Comparison of ENCODE assay signal across 16 cellular contexts in the genomic region with DNA sequence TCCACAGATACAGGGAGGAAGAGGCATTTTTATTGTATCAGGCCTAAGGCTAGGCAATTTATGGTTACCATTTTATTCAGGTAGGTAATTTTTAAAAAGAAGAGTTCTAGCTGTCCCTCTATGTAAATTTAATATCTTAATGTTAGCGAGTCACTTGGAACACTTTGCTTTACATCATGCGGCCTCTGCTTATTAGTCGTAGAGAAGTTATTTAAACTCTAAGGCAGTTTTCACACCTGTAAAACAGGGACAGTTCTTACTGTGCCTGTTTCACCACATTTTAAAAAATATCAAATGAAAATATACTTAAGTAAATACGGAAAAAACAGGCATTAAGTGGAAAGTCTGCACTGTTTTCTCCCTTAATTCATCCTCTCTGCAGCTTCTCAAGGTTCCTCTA.
DNase-seq lines count a peak whose midpoint lies in the region; ATAC-seq, FAIRE-seq and TF ChIP-seq lines count a peak whose summit lies in the region.
"Had no signal": no experiment of that assay in that cellular context is flagged by ENCODE, and none has a peak within 500 bp of the region (broad histone marks: within the 10 kb centered on the region; RNA-seq: fewer than 3 reads in every experiment).

No MANE protein-coding gene starts in this region.

- CTCF ChIA-PET in MCF 10A (lab: Yijun Ruan, JAX) (interaction anchor here (1.0 to 1.1 kb wide), 2 partner anchors 11 to 45 kb away, joined by 3 to 4 read pairs; no protein-coding TSS in a partner anchor), mammary epithelial cell (lab: Charles Lee; ENCODE audit: low non-redundant PET) (no interaction called here)

- no peak overlapping the region for H3K4me3 ChIP-seq in mammary epithelial cell (replicated peaks in 1 of 3; ENCODE audit: insufficient read depth in 1 of 3, low read depth in 2 of 3, low read length in 3 of 3)
- no peak overlapping the region for H3K4me3 ChIP-seq in KMS-11 (IDR thresholded peaks at IDR 0.05; ENCODE audit: insufficient read depth, low read depth, low read length)
- no peak overlapping the region for H3K4me3 ChIP-seq in bronchial epithelial cell (ENCODE audit: low read depth, low read length)
- no peak overlapping the region for H3K4me3 ChIP-seq in left lung

- H4K20me1 ChIP-seq in mammary epithelial cell (ENCODE audit: insufficient read depth, low read length) (no peaks in the 10 kb centered on the region), KMS-11 (ENCODE audit: insufficient read depth) (no peaks in the 10 kb centered on the region)

- BruUV-seq in MCF 10A (replicated peaks; lab: Mats Ljungman, UMichigan), result no TSS peak
- no TSS peak for BruUV-seq in mammary epithelial cell (replicated peaks; lab: Mats Ljungman, UMichigan)

- no peaks in the 10 kb centered on the region for H3K9me3 ChIP-seq in mammary epithelial cell (replicated peaks; ENCODE audit: insufficient read depth, low read length)
- no peaks in the 10 kb centered on the region for H3K9me3 ChIP-seq in left lung

- POLR2A ChIA-PET in MCF 10A (lab: Yijun Ruan, JAX), result interaction anchor here (1.5 kb wide), 1 partner anchor 30 kb away, joined by 3 read pairs; no protein-coding TSS in a partner anchor

- H3K4me2 ChIP-seq in mammary epithelial cell (ENCODE audit: insufficient read depth, low read depth, low read length), result no peak overlapping the region
- peak overlapping the region; percentile 20; the same call in 1 of the 2 replicates for H3K4me2 ChIP-seq in KMS-11

- no peak for ATAC-seq in left lung
- ATAC-seq in stimulated activated memory B cell treated with anti-CD40 and anti-IgM and Interleukin-4, amounts not matched to agents 10 μg/mL and 1 μg/mL and 100 μg/mL, for 72 hours, result no peak

- no peaks in the 10 kb centered on the region for H3K27me3 Mint-ChIP-seq in MCF 10A (ENCODE audit: insufficient read depth, unreplicated experiment)
- H3K27me3 Mint-ChIP-seq in stimulated activated memory B cell treated with anti-CD40 and anti-IgM and Interleukin-4, amounts not matched to agents 10 μg/mL and 1 μg/mL and 100 μg/mL, for 72 hours, result no peaks in the 10 kb centered on the region

- peaks cover 73% of the 10 kb centered on the region for H3K36me3 Mint-ChIP-seq in MCF 10A (ENCODE audit: insufficient read depth, unreplicated experiment)
- peaks cover 41% of the 10 kb centered on the region for H3K36me3 Mint-ChIP-seq in stimulated activated memory B cell treated with anti-CD40 and anti-IgM and Interleukin-4, amounts not matched to agents 10 μg/mL and 1 μg/mL and 100 μg/mL, for 72 hours

- no peak for FAIRE-seq in bronchial epithelial cell (lab: Jason Lieb, UNC)
- FAIRE-seq: HTR-8/SVneo had no signal

- peaks cover 9% of the 10 kb centered on the region for H3K36me3 ChIP-seq in mammary epithelial cell (ENCODE audit: insufficient read depth, low read length)
- no peaks in the 10 kb centered on the region for H3K36me3 ChIP-seq in KMS-11 (ENCODE audit: insufficient read depth)
- peaks cover 2% of the 10 kb centered on the region for H3K36me3 ChIP-seq in bronchial epithelial cell (ENCODE audit: control insufficient read depth, insufficient read depth, low read length)
- H3K36me3 ChIP-seq in left lung, result peaks cover 0 to 33% of the 10 kb centered on the region in 2 donors

- no peak overlapping the region for H3K4me3 Mint-ChIP-seq in MCF 10A (ENCODE audit: unreplicated experiment)
- H3K4me3 Mint-ChIP-seq in stimulated activated memory B cell treated with anti-CD40 and anti-IgM and Interleukin-4, amounts not matched to agents 10 μg/mL and 1 μg/mL and 100 μg/mL, for 72 hours, result no peak overlapping the region
- H3K4me3 Mint-ChIP-seq: H9 had no signal

- H2AFZ ChIP-seq in mammary epithelial cell (ENCODE audit: low read depth, low read length) (no peak overlapping the region), KMS-11 (ENCODE audit: low read depth) (no peak overlapping the region)

- H3K27me3 ChIP-seq in mammary epithelial cell (ENCODE audit: insufficient read depth, low read length), result no peaks in the 10 kb centered on the region
- H3K27me3 ChIP-seq in KMS-11 (ENCODE audit: insufficient read depth, low read depth), result no peaks in the 10 kb centered on the region
- H3K27me3 ChIP-seq in bronchial epithelial cell (ENCODE audit: control insufficient read depth, insufficient read depth, low read length), result no peaks in the 10 kb centered on the region
- no peaks in the 10 kb centered on the region for H3K27me3 ChIP-seq in left lung

- H3K27ac ChIP-seq in mammary epithelial cell (ENCODE audit: insufficient read depth, low read depth, low read length) (no peak overlapping the region), KMS-11 (no peak overlapping the region), left lung (no peak overlapping the region)
- H3K27ac ChIP-seq: HL-60 had no signal

- DNase-seq in MCF 10A (ENCODE audit: unreplicated experiment), result no peak
- DNase-seq in mammary epithelial cell, result no peak
- peak; percentile 9 for DNase-seq in bronchial epithelial cell (ENCODE audit: low read depth)
- no peak for DNase-seq in left lung
- DNase-seq in DMS53 (lab: John Stamatoyannopoulos, UW), result no peak
- DNase-seq: COR-L47, H9, NCI-H1417, NCI-H187 treated with DMSO at 0.1 percent for 48 hours, NCI-H345, NCI-H69, RPMI8226 had no signal

- TF ChIP-seq CTCF in MCF 10A (IDR thresholded peaks at IDR 0.05; ENCODE audit: unreplicated experiment) (no peak), mammary epithelial cell (conservative IDR thresholded peaks at IDR 0.05 in 1 of 2, IDR thresholded peaks at IDR 0.05 in 1 of 2; ENCODE audit: extremely low read depth in 1 of 2, insufficient read depth in 1 of 2, low read depth in 1 of 2, low read length in 2 of 2) (no peak), KMS-11 (conservative IDR thresholded peaks at IDR 0.05; ENCODE audit: low read depth, low read length) (no peak), bronchial epithelial cell (IDR thresholded peaks at IDR 0.05; ENCODE audit: insufficient read depth, low read length, severe bottlenecking) (no peak), left lung (IDR thresholded peaks at IDR 0.05) (no peak)

- H3K4me1 Mint-ChIP-seq in MCF 10A (ENCODE audit: insufficient read depth, unreplicated experiment), result no peaks in the 10 kb centered on the region
- peaks cover 13% of the 10 kb centered on the region for H3K4me1 Mint-ChIP-seq in stimulated activated memory B cell treated with anti-CD40 and anti-IgM and Interleukin-4, amounts not matched to agents 10 μg/mL and 1 μg/mL and 100 μg/mL, for 72 hours

- in situ Hi-C loops in mammary epithelial cell (cut with MboI; ENCODE audit: low sequenced_read_pairs in 2 of 2), result no loop called here

- WGBS in mammary epithelial cell (ENCODE audit: low coverage, missing lambda C conversion rate), result 60% methylated on average over 4 of the region's 4 CpGs

- dilution Hi-C loops in mammary epithelial cell (cut with HindIII; ENCODE audit: low sequenced_read_pairs), result no loop called here

- H3K9ac ChIP-seq in mammary epithelial cell (ENCODE audit: insufficient read depth, low read length) (no peak overlapping the region), KMS-11 (no peak overlapping the region)

- peaks cover 5% of the 10 kb centered on the region for H3K4me1 ChIP-seq in mammary epithelial cell (ENCODE audit: insufficient read depth, low read length)
- peaks cover 31% of the 10 kb centered on the region for H3K4me1 ChIP-seq in KMS-11 (ENCODE audit: low read depth, poor library complexity, severe bottlenecking)
- no peaks in the 10 kb centered on the region for H3K4me1 ChIP-seq in left lung

- no peaks in the 10 kb centered on the region for H3K79me2 ChIP-seq in mammary epithelial cell (ENCODE audit: insufficient read depth, low read length)
- no peaks in the 10 kb centered on the region for H3K79me2 ChIP-seq in KMS-11 (ENCODE audit: insufficient read depth, low read depth)

- intact Hi-C loops in MCF 10A (cut with micrococcal nuclease) (no loop called here), mammary epithelial cell (cut with micrococcal nuclease) (no loop called here), left lung (cut with DNase I) (no loop called here)

- H3K9me3 Mint-ChIP-seq in MCF 10A (ENCODE audit: unreplicated experiment), result no peaks in the 10 kb centered on the region
- no peaks in the 10 kb centered on the region for H3K9me3 Mint-ChIP-seq in stimulated activated memory B cell treated with anti-CD40 and anti-IgM and Interleukin-4, amounts not matched to agents 10 μg/mL and 1 μg/mL and 100 μg/mL, for 72 hours
- H3K9me3 Mint-ChIP-seq: H9 had no signal

- H3K27ac Mint-ChIP-seq in MCF 10A (ENCODE audit: low read depth, unreplicated experiment), result peak overlapping the region; percentile 39
- no peak overlapping the region for H3K27ac Mint-ChIP-seq in stimulated activated memory B cell treated with anti-CD40 and anti-IgM and Interleukin-4, amounts not matched to agents 10 μg/mL and 1 μg/mL and 100 μg/mL, for 72 hours
- H3K27ac Mint-ChIP-seq: H9 had no signal
